Comparison of ENCODE assay signal across 1 cellular context in genomic region chr6:34527751-34528670, GRCh38.
TF ChIP-seq lines count a peak whose summit lies in the region.

No MANE protein-coding gene starts in this region.

TF ChIP-seq in K562, 482 proteins besides CTCF, POLR2A, EP300 and RAD21 (continued from another document):
- TF ChIP-seq RCOR1 (IDR thresholded peaks at IDR 0.05; ENCODE audit: borderline replicate concordance in 1 of 2, low read depth in 2 of 2, low read length in 2 of 2) = peak in 1 of 2 experiments; percentile 83; a peak in 2 of 4 replicates
- TF ChIP-seq SUPT5H (IDR thresholded peaks at IDR 0.05) = no peak
- no peak for TF ChIP-seq ZNF184 (CRISPR knock-in tag; IDR thresholded peaks at IDR 0.05)
- no peak for TF ChIP-seq GATA2 (CRISPR knock-in tag; IDR thresholded peaks at IDR 0.05)
- TF ChIP-seq NFE2 (IDR thresholded peaks at IDR 0.05; ENCODE audit: low read depth) = no peak
- no peak for TF ChIP-seq ZNF121 (CRISPR knock-in tag; conservative IDR thresholded peaks at IDR 0.05)
- TF ChIP-seq ZNF444 (CRISPR knock-in tag; IDR thresholded peaks at IDR 0.05) = no peak
- TF ChIP-seq ETV5 (CRISPR knock-in tag; IDR thresholded peaks at IDR 0.05; ENCODE audit: low read depth) = no peak
- TF ChIP-seq MCM3 (IDR thresholded peaks at IDR 0.05) = no peak
- no peak for TF ChIP-seq ZNF639 (CRISPR knock-in tag; conservative IDR thresholded peaks at IDR 0.05 in 1 of 2, IDR thresholded peaks at IDR 0.05 in 1 of 2)
- no peak for TF ChIP-seq ETS2 (tag; IDR thresholded peaks at IDR 0.05; ENCODE audit: borderline replicate concordance, poor library complexity, severe bottlenecking)
- TF ChIP-seq MED1 (CRISPR knock-in tag; IDR thresholded peaks at IDR 0.05; ENCODE audit: borderline replicate concordance) = no peak
- TF ChIP-seq HMG20A (CRISPR knock-in tag; conservative IDR thresholded peaks at IDR 0.05) = no peak
- TF ChIP-seq DPF2 (IDR thresholded peaks at IDR 0.05) = no peak
- TF ChIP-seq CBFB (CRISPR knock-in tag; IDR thresholded peaks at IDR 0.05) = 0 out of 2 replicates have a peak, but pooled peaks have one; percentile 52
- no peak for TF ChIP-seq ZNF778 (CRISPR knock-in tag; IDR thresholded peaks at IDR 0.05)
- TF ChIP-seq TEAD1 (CRISPR knock-in tag; IDR thresholded peaks at IDR 0.05) = no peak
- no peak for TF ChIP-seq TEAD2 (tag; IDR thresholded peaks at IDR 0.05)
- TF ChIP-seq TARDBP (IDR thresholded peaks at IDR 0.05) = no peak
- TF ChIP-seq RBM25 (IDR thresholded peaks at IDR 0.05; ENCODE audit: low read depth, low read length, severe bottlenecking) = peak; percentile 85
- no peak for TF ChIP-seq PCBP1 (IDR thresholded peaks at IDR 0.05; ENCODE audit: low read depth, low read length, poor library complexity, severe bottlenecking)
- no peak for TF ChIP-seq ZBTB11 (CRISPR knock-in tag; IDR thresholded peaks at IDR 0.05)
- TF ChIP-seq HNRNPUL1 (IDR thresholded peaks at IDR 0.05; ENCODE audit: low read length) = no peak
